ENCODE assay signal across 8 cellular contexts in the genomic region with DNA sequence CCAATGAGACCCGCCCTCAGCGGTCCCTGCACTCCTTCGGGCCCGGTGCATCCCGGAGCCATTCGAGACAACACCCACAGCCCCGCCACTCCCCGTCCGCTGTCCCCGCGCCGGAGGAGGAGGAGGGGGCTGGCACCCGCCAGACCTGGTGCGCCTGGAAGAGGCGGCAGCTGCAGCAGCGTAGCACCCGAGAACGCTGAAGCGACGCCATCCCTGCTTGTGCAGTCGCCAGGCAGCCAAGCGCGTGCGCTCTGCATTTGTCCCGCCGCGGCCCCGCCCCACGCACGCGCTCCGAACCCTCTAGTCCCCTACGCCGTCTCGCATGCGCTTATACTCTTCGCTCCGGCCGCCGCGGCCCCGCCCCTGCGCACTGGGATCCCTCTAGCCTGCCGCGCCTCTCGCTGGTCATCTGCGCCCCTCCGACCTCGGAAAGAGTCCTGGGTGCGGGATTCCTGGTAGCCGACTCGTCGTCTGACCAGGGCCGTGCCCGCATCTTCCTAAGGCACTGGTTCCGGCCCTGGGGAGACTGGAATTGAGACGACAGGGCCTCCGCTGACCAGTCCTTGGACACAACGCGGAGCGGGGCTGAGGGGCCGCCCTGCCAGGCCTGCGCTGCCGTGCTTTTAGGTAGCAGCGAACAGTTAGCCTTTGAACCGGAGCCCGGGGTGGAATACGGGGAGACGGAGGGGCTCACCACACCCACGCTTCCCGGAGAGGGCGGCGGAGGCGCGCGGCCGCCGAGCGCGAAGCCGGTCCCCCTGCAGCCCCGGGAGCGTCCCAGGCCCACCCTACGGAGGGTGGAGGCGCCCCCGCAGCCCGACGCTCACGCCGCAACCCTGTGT. TPM values are rescaled to one million over a fixed set of nuclear protein-coding genes. Genes with fewer than 3 reads are reported as not detected.
DNase-seq lines count a peak whose midpoint lies in the region; ATAC-seq and TF ChIP-seq lines count a peak whose summit lies in the region.

A gene with protein sequence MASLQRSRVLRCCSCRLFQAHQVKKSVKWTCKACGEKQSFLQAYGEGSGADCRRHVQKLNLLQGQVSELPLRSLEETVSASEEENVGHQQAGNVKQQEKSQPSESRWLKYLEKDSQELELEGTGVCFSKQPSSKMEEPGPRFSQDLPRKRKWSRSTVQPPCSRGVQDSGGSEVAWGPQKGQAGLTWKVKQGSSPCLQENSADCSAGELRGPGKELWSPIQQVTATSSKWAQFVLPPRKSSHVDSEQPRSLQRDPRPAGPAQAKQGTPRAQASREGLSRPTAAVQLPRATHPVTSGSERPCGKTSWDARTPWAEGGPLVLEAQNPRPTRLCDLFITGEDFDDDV (minus strand): TSS at position 232 of the 842 bp plus-strand sequence. CDS start 21 bp downstream, at position 211.

- H3K4me3 ChIP-seq in right atrium auricular region (peak within 1 kb of the TSS; percentile 79 to 95), uterus (peak within 1 kb of the TSS; percentile 80 to 91)

- peaks cover 0 to 22% of the 10 kb centered on the region in 2 donors for H3K4me1 ChIP-seq in right atrium auricular region
- no peaks in the 10 kb centered on the region for H3K4me1 ChIP-seq in uterus

- ATAC-seq in HG02852 (IDR thresholded peaks at IDR 0.05; ENCODE audit: unreplicated experiment) = peak; percentile 96

- H3K36me3 ChIP-seq in right atrium auricular region (peaks cover 9% of the 10 kb centered on the region), uterus (no peaks in the 10 kb centered on the region)

- TF ChIP-seq POLR2A in uterus (IDR thresholded peaks at IDR 0.05) = peak; percentile 82 to 86

- DNase-seq in GM13977 (ENCODE audit: low spot score) (peak; percentile 98), NCI-H1694 (lab: John Stamatoyannopoulos, UW) (peak; percentile 89), T-helper 2 cell (peak; percentile 69 to 94 (median 80)), anterior cingulate cortex (lab: John Stamatoyannopoulos, UW) (peak; percentile 81 to 98 (median 95)), right atrium auricular region (ENCODE audit: low spot score) (peak; percentile 94), pulmonary artery endothelial cell (ENCODE audit: low read depth, low spot score) (peak; percentile 83), uterus (peak; percentile 96)

- peak; percentile 5 for TF ChIP-seq CTCF in GM13977 (IDR thresholded peaks at IDR 0.05; ENCODE audit: extremely low read depth, insufficient read depth, missing control alignments)
- TF ChIP-seq CTCF in right atrium auricular region (IDR thresholded peaks at IDR 0.05) = peak in 1 of 2 donors; percentile 62
- TF ChIP-seq CTCF in uterus (IDR thresholded peaks at IDR 0.05) = peak in 3 of 4 experiments; percentile 25 to 55 (median 38)

- in situ Hi-C loops in GM13977 (cut with MboI; ENCODE audit: low pct_unique_long_range_greater_than_20kb, low sequenced_read_pairs, unreplicated experiment) = no loop called here

- no peaks in the 10 kb centered on the region for H3K9me3 ChIP-seq in right atrium auricular region
- no peaks in the 10 kb centered on the region for H3K9me3 ChIP-seq in uterus

- intact Hi-C loops in uterus (cut with DNase I; ENCODE audit: low total_unique reads) = no loop called here

- H3K27me3 ChIP-seq in right atrium auricular region = no peaks in the 10 kb centered on the region
- no peaks in the 10 kb centered on the region for H3K27me3 ChIP-seq in uterus

- peak within 1 kb of the TSS; percentile 84 to 92 for H3K27ac ChIP-seq in right atrium auricular region
- peak within 1 kb of the TSS; percentile 87 to 90 for H3K27ac ChIP-seq in uterus

RNA-seq across cellular contexts. Expression of the gene that starts here (rescaled TPM):
- total RNA-seq in right atrium auricular region = 10 to 100 TPM; 12.5 to 20.3 TPM
- 8.9 and 13.8 TPM in 2 replicates for total RNA-seq in pulmonary artery endothelial cell
- 100 to 1,000 TPM in 1 of 4 donors, 10 to 100 TPM in 3; 16.8 to 138 (median 61.6) TPM for total RNA-seq in uterus

Comparison
In these comparisons a context has a peak if more than half of its experiments do, and no peak if none do; other contexts are left out.
1. Peak in every context shown above with its lines: DNase-seq, ATAC-seq, H3K4me3 ChIP-seq and H3K27ac ChIP-seq.